Comparison of ENCODE assay signal across 5 cellular contexts in the genomic region with DNA sequence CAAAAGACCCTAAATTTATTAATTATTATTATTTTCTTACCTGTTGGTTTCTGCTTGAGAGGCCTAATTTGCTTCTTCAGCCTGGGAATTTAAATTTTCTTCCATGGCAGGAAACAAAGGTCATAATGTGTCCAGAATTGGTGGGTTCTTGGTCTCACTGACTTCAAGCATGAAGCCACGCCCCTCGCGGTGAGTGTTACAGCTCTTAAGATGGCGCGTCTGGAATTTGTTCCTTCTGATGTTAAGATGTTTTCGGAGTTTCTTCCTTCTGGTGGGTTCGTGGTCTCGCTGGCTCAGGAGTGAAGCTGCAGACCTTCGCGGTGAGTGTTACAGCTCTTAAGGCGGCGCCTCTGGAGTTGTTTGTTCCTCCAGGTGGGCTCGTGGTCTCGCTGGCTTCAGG.
DNase-seq lines count a peak whose midpoint lies in the region; ATAC-seq, FAIRE-seq and TF ChIP-seq lines count a peak whose summit lies in the region.
"Not testable (repeated sequence)": the region's sequence is repeated elsewhere in the genome, so short reads cannot be mapped to it uniquely, and the experiment has no call there.

No MANE protein-coding gene starts in this region.

- not testable (repeated sequence) for TF ChIP-seq CTCF in K562 (IDR thresholded peaks at IDR 0.05 in 2 of 3, conservative IDR thresholded peaks at IDR 0.05 in 1 of 3; ENCODE audit: insufficient read depth in 2 of 3, low read depth in 1 of 3, low read length in 3 of 3); testis (IDR thresholded peaks at IDR 0.05)

- H3K9me1 ChIP-seq in K562 (ENCODE audit: control insufficient read depth, insufficient read depth, low read length): not testable (repeated sequence)

- CTCF ChIA-PET in K562 (lab: Yijun Ruan, JAX; ENCODE audit: low intra/inter-chr PET ratio): not testable (repeated sequence)

- peak overlapping the region; percentile 35 to 63; a peak in 3 of 4 replicates for H3K9ac ChIP-seq in K562 (ENCODE audit: insufficient read depth in 1 of 2, low read depth in 2 of 2, low read length in 2 of 2)

- H3K4me3 ChIP-seq in Jurkat, Clone E6-1 (ENCODE audit: low read length): peak overlapping the region; percentile 54
- H3K4me3 ChIP-seq in K562 (peak overlapping the region; percentile 40), testis (peak overlapping the region; percentile 29 to 52)

- peak overlapping the region; percentile 39; the same call in 1 of the 2 replicates for H2AFZ ChIP-seq in K562 (ENCODE audit: low read depth, low read length)

- H3K36me3 ChIP-seq in K562 (ENCODE audit: control insufficient read depth, insufficient read depth, low read length); testis (ENCODE audit: low read depth, missing control alignments): not testable (repeated sequence)

- not testable (repeated sequence) for H4K20me1 ChIP-seq in K562 (replicated peaks; ENCODE audit: control insufficient read depth, insufficient read depth, low read length)

- not testable (repeated sequence) for H3K4me1 ChIP-seq in K562 (replicated peaks in 1 of 2; ENCODE audit: control insufficient read depth in 2 of 2, insufficient read depth in 2 of 2, low read length in 2 of 2); testis

- H3K27ac ChIP-seq in K562 (ENCODE audit: extremely low read depth, low read depth, low read length): peak overlapping the region; percentile 36; the same call in 1 of the 3 replicates
- H3K27ac ChIP-seq in testis: not testable (repeated sequence)

- in situ Hi-C loops in K562 (cut with MboI): not testable (repeated sequence)

- not testable (repeated sequence) for TF ChIP-seq POLR2A in K562 (conservative IDR thresholded peaks at IDR 0.05); testis (IDR thresholded peaks at IDR 0.05)

- peaks cover 46% of the 10 kb centered on the region for H3K79me2 ChIP-seq in K562 (ENCODE audit: control insufficient read depth, insufficient read depth, low read length)

- TF ChIP-seq EP300 in K562 (IDR thresholded peaks at IDR 0.05; ENCODE audit: low read length): not testable (repeated sequence)

- BruUV-seq in K562 (replicated peaks; lab: Mats Ljungman, UMichigan): TSS peak; percentile 49

- intact Hi-C loops in K562 (cut with micrococcal nuclease); testis (cut with DNase I; ENCODE audit: low total_unique reads): not testable (repeated sequence)

- POLR2A ChIA-PET in K562 (lab: Yijun Ruan, JAX): interaction anchor here (0.8 to 1.3 kb wide), 2 partner anchors 43 to 227 kb away, joined by 3 read pairs; no protein-coding TSS in a partner anchor

- not testable (repeated sequence) for H3K27me3 ChIP-seq in K562 (ENCODE audit: control insufficient read depth in 2 of 2, insufficient read depth in 2 of 2, low read length in 2 of 2); testis

- 0% methylated on average over 5 of the region's 14 CpGs for WGBS in K562 (ENCODE audit: insufficient coverage, low coverage, missing lambda C conversion rate)
- 70 to 74% methylated on average over 13 to 14 of the region's 14 CpGs for WGBS in testis, 2 donors

- H3K9me3 ChIP-seq in K562 (replicated peaks; ENCODE audit: control insufficient read depth, insufficient read depth, low read depth, low read length); testis: not testable (repeated sequence)

- TF ChIP-seq RAD21 in K562 (CRISPR knock-in tag; conservative IDR thresholded peaks at IDR 0.05 in 1 of 2, IDR thresholded peaks at IDR 0.05 in 1 of 2): not testable (repeated sequence)

- peak; percentile 43 for DNase-seq in Daoy (ENCODE audit: low read depth)
- peak; percentile 77 for DNase-seq in Jurkat, Clone E6-1 (ENCODE audit: low read depth, low spot score)
- peak; percentile 84 for DNase-seq in NCI-H146 (lab: John Stamatoyannopoulos, UW)
- peak in 1 of 4 experiments; percentile 72 for DNase-seq in K562 (ENCODE audit: extremely low read depth in 1 of 4, low spot score in 3 of 4)
- DNase-seq in testis: peak; percentile 34

- peak; percentile 21; the same call in 1 of the 3 replicates for ATAC-seq in K562

- peak overlapping the region; percentile 46; the same call in 1 of the 2 replicates for H3K4me2 ChIP-seq in K562 (ENCODE audit: insufficient read depth, low read length)

- not testable (repeated sequence) for FAIRE-seq in K562 (lab: Jason Lieb, UNC)

TF ChIP-seq in K562, 482 proteins besides CTCF, POLR2A, EP300 and RAD21:
- TF ChIP-seq POLR2AphosphoS5 (IDR thresholded peaks at IDR 0.05; ENCODE audit: control insufficient read depth, insufficient read depth, low read depth, low read length) (0 out of 2 replicates have a peak, but pooled peaks have one; percentile 5), YY1 (IDR thresholded peaks at IDR 0.05; ENCODE audit: borderline replicate concordance in 1 of 3, control insufficient read depth in 1 of 3, extremely low read depth in 1 of 3, insufficient read depth in 3 of 3, insufficient read length in 1 of 3, insufficient replicate concordance in 2 of 3, low read depth in 1 of 3, low read length in 2 of 3) (peak in 1 of 3 experiments; percentile 58)
TF ChIP-seq in K562: peak in this region for 2; not testable (repeated sequence) for 480.
